In the genomic region with DNA sequence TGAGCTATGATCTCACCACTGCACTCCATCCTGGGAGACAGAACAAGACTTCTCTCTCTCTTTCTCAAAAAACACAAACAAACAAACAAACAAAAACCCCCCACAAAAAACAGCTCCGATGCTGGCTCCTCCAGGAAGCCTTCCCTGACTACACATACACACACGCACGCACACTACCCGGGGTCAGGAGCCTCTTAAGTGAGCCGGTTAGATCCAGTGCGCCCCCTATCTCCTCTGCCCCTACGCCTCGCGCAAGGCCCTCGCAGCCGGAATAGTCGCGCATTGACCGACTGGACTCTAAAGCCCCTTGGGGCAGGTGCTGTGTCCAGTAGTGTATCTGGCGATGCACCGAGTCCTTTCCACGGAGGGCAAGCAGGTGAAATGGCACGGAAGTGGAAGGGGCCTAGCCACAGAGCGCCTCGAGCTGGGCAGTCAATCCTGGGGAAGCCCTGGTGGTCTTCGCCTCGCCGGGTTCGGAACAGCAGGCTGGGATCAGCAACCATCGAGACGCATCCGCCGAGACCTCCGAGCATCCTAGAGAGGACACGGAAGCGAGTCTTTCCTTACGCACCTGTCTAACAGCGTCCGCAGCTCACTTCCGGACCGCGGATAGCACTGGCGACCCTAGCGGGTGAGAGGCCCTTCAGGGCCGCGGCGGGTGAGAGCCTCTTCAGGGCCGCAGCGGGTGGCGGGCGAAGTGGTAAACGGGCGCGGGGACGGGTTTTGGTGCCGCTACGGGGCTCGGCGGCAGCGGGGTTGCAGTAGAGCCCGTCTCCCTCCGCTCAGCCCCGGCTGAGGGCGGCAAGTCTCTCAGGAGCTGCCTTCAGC, we compare ENCODE assay signal across 8 cellular contexts. TPM values are rescaled to one million over a fixed set of nuclear protein-coding genes. Genes with fewer than 3 reads are reported as not detected.
DNase-seq lines count a peak whose midpoint lies in the region; ATAC-seq, FAIRE-seq and TF ChIP-seq lines count a peak whose summit lies in the region.

Gene ZSCAN25 (plus strand): TSS at position 588 of the 828 bp plus-strand sequence. CDS start 2,661 bp downstream, outside the sequence.

- no peaks in the 10 kb centered on the region for H3K27me3 ChIP-seq in BLaER1 treated with 17β-estradiol and CSF1 and Interleukin-3, amounts not matched to agents 10 nM and 100 nM
- H3K27me3 ChIP-seq in HepG2 (ENCODE audit: control insufficient read depth in 1 of 2, insufficient read depth in 2 of 2, low read length in 2 of 2): no peaks in the 10 kb centered on the region; a peak in 1 of 5 replicates

- TF ChIP-seq CTCF in HepG2 (CRISPR knock-in tag; IDR thresholded peaks at IDR 0.05): peak; percentile 97

- peak; percentile 85 for ATAC-seq in HG03457 (IDR thresholded peaks at IDR 0.05; ENCODE audit: unreplicated experiment)
- peak; percentile 96 for ATAC-seq in HepG2

- H3K79me2 ChIP-seq in HepG2 (ENCODE audit: insufficient read depth, low read length): peaks cover 27% of the 10 kb centered on the region

- peak within 1 kb of the TSS; percentile 86 to 99 (median 94) for H3K4me3 ChIP-seq in BLaER1 treated with 17β-estradiol and CSF1 and Interleukin-3, amounts not matched to agents 10 nM and 100 nM
- peak within 1 kb of the TSS; percentile 93 to 98 (median 96) for H3K4me3 ChIP-seq in HepG2 (replicated peaks in 1 of 3; ENCODE audit: insufficient read depth in 1 of 3, low read depth in 2 of 3, low read length in 3 of 3)

- TF ChIP-seq RAD21 in HepG2 (CRISPR knock-in tag; IDR thresholded peaks at IDR 0.05): peak; percentile 71

- TF ChIP-seq POLR2A in HepG2 (IDR thresholded peaks at IDR 0.05; ENCODE audit: insufficient read depth in 1 of 2, low read depth in 2 of 2, low read length in 2 of 2): peak; percentile 82 to 83

- H3K4me1 ChIP-seq in BLaER1 treated with 17β-estradiol and CSF1 and Interleukin-3, amounts not matched to agents 10 nM and 100 nM: peaks cover 11 to 34% (median 17%) of the 10 kb centered on the region in 10 experiments
- H3K4me1 ChIP-seq in HepG2 (ENCODE audit: insufficient read depth, low read length): peaks cover 25% of the 10 kb centered on the region

- CTCF ChIA-PET in HepG2 (lab: Yijun Ruan, JAX; ENCODE audit: low intra/inter-chr PET ratio, low total read pairs): no interaction called here

- H2AFZ ChIP-seq in HepG2 (ENCODE audit: low read length): peak within 1 kb of the TSS; percentile 97

- H3K9me3 ChIP-seq in BLaER1 treated with 17β-estradiol and CSF1 and Interleukin-3, amounts not matched to agents 10 nM and 100 nM (replicated peaks in 1 of 11): peaks cover 0 to 3% (median 0%) of the 10 kb centered on the region in 11 experiments; a peak in 4 of 22 replicates
- H3K9me3 ChIP-seq in HepG2 (ENCODE audit: low read length): no peaks in the 10 kb centered on the region

- intact Hi-C loops in HepG2 (cut with micrococcal nuclease; ENCODE audit: unreplicated experiment): loop anchor here (2.0 kb wide), 1 partner anchor 58 kb away; the partner anchor contains the start of gene ZNF655

- WGBS in HepG2 (ENCODE audit: low lambda C conversion rate): 0% methylated on average over 9 of the region's 59 CpGs

- peaks cover 0 to 22% (median 0%) of the 10 kb centered on the region in 11 experiments; a peak in 4 of 22 replicates for H4K20me1 ChIP-seq in BLaER1 treated with 17β-estradiol and CSF1 and Interleukin-3, amounts not matched to agents 10 nM and 100 nM
- no peaks in the 10 kb centered on the region for H4K20me1 ChIP-seq in HepG2 (ENCODE audit: insufficient read depth, low read length)

- POLR2A ChIA-PET in HepG2 (lab: Yijun Ruan, JAX): interaction anchor here (1.0 to 2.9 kb wide), 19 partner anchors 14 to 387 kb away, joined by 3 to 23 read pairs (median 5); partner anchors contain the start of genes ATP5MF, AZGP1, TRIM4 and ZKSCAN5

- peak within 1 kb of the TSS; percentile 86 to 96 (median 92) for H3K9ac ChIP-seq in BLaER1 treated with 17β-estradiol and CSF1 and Interleukin-3, amounts not matched to agents 10 nM and 100 nM
- peak within 1 kb of the TSS; percentile 99 for H3K9ac ChIP-seq in HepG2 (ENCODE audit: insufficient read depth, low read depth, low read length)

- DNase-seq in GM19239 (ENCODE audit: insufficient read length, low spot score) (peak; percentile 94), NCI-H526 (lab: John Stamatoyannopoulos, UW) (peak; percentile 95 to 98), dermis blood vessel endothelial cell (peak; percentile 96), HepG2 (ENCODE audit: low spot score) (peak; percentile 91)
- peak; percentile 81 for DNase-seq in activated CD4-positive, alpha-beta T cell treated with anti-CD3 and anti-CD28 coated beads, Interleukin-2, amount 50 U/mL, for 1 hour
- DNase-seq in stimulated activated CD4-positive, alpha-beta T cell treated with anti-CD3 and anti-CD28 coated beads, Interleukin-4, amount 100 ng/mL, for 1 hour: peak; percentile 84

- peaks cover 32 to 36% (median 34%) of the 10 kb centered on the region in 11 experiments for H3K36me3 ChIP-seq in BLaER1 treated with 17β-estradiol and CSF1 and Interleukin-3, amounts not matched to agents 10 nM and 100 nM
- H3K36me3 ChIP-seq in HepG2 (replicated peaks in 1 of 2; ENCODE audit: control insufficient read depth in 1 of 2, insufficient read depth in 2 of 2, low read length in 2 of 2): peaks cover 18 to 33% of the 10 kb centered on the region in 2 experiments

- BruUV-seq in HepG2 (replicated peaks; lab: Mats Ljungman, UMichigan): TSS peak; percentile 91

- TF ChIP-seq EP300 in HepG2 (IDR thresholded peaks at IDR 0.05; ENCODE audit: low read depth in 2 of 2, low read length in 2 of 2) (no peak), HepG2 (CRISPR knock-in tag; IDR thresholded peaks at IDR 0.05; ENCODE audit: borderline replicate concordance) (0 out of 2 replicates have a peak, but pooled peaks have one; percentile 20)

- H3K4me2 ChIP-seq in BLaER1 treated with 17β-estradiol and CSF1 and Interleukin-3, amounts not matched to agents 10 nM and 100 nM: peak within 1 kb of the TSS; percentile 86 to 96 (median 89)
- H3K4me2 ChIP-seq in HepG2 (ENCODE audit: low read depth, low read length): peak within 1 kb of the TSS; percentile 97

- peak within 1 kb of the TSS; percentile 81 to 90 (median 87) for H3K27ac ChIP-seq in BLaER1 treated with 17β-estradiol and CSF1 and Interleukin-3, amounts not matched to agents 10 nM and 100 nM
- peak within 1 kb of the TSS; percentile 96 for H3K27ac ChIP-seq in HepG2 (ENCODE audit: extremely low read length, insufficient read depth, low read length)

- in situ Hi-C loops in HepG2 (cut with HindIII; ENCODE audit: extremely low pct_ligation_motif_present, low pct_unique_long_range_greater_than_20kb): no loop called here

- FAIRE-seq in GM19239 (lab: Jason Lieb, UNC) (peak; percentile 97), HepG2 (lab: Jason Lieb, UNC) (peak; percentile 94)

RNA-seq across cellular contexts. Expression of gene ZSCAN25, which starts in this region (rescaled TPM):
- 14.8 and 17.9 TPM in 2 replicates for total RNA-seq in dermis blood vessel endothelial cell
- 16.3 and 16.8 TPM in 2 replicates for total RNA-seq in HepG2 (2016; rRNA removed; fragmentation: Illumina TruSeq; extraction: Trizol)
- total RNA-seq in HepG2 (2016; cell fraction: cytosol; rRNA removed; fragmentation: Illumina TruSeq; extraction: Trizol; ENCODE audit: low read depth): 5.3 and 8.9 TPM in 2 replicates
- 16.4 and 17.2 TPM in 2 replicates for total RNA-seq in HepG2 (2016; cell fraction: insoluble cytoplasmic fraction; rRNA removed; fragmentation: Illumina TruSeq; extraction: Trizol)
- total RNA-seq in HepG2 (2016; cell fraction: membrane; rRNA removed; fragmentation: Illumina TruSeq; extraction: Trizol): 6.3 and 7.2 TPM in 2 replicates
- 17.7 and 18.0 TPM in 2 replicates for total RNA-seq in HepG2 (2016; cell fraction: nucleus; rRNA removed; fragmentation: Illumina TruSeq; extraction: Trizol)
- polyA plus RNA-seq in HepG2 (2011; rRNA removed): 12.1 and 12.3 TPM in 2 replicates
- 8.5 and 9.3 TPM in 2 replicates for polyA plus RNA-seq in HepG2 (2011; cell fraction: cytosol; rRNA removed)
- polyA plus RNA-seq in HepG2 (2011; cell fraction: nucleus; rRNA removed): 19.5 and 21.4 TPM in 2 replicates
- polyA plus RNA-seq in HepG2 (2012): 6.9 and 7.4 TPM in 2 replicates
- 0.67 and 0.86 TPM in 2 replicates for polyA plus RNA-seq in HepG2 (2016; cell fraction: cytosol; fragmentation: Illumina TruSeq; extraction: Trizol; ENCODE audit: low read depth)
- 10.6 and 12.8 TPM in 2 replicates for polyA plus RNA-seq in HepG2 (2016; cell fraction: insoluble cytoplasmic fraction; fragmentation: Illumina TruSeq; extraction: Trizol; ENCODE audit: low read depth)
- polyA plus RNA-seq in HepG2 (2016; cell fraction: membrane; fragmentation: Illumina TruSeq; extraction: Trizol; ENCODE audit: low read depth): 1.9 and 2.2 TPM in 2 replicates
- 22.2 and 24.0 TPM in 2 replicates for polyA plus RNA-seq in HepG2 (2016; cell fraction: nucleus; fragmentation: Illumina TruSeq; extraction: Trizol; ENCODE audit: insufficient read depth, low read depth)
- 23.9 and 24.6 TPM in 2 replicates for polyA minus RNA-seq in HepG2 (2011; rRNA and poly(A)+ RNA removed; ENCODE audit: low replicate concordance)
- polyA minus RNA-seq in HepG2 (2011; cell fraction: cytosol; rRNA and poly(A)+ RNA removed): 7.1 and 8.5 TPM in 2 replicates
- 29.0 and 31.5 TPM in 2 replicates for polyA minus RNA-seq in HepG2 (2011; cell fraction: nucleus; rRNA and poly(A)+ RNA removed)

Comparison
In these comparisons a context has a peak if more than half of its experiments do, and no peak if none do; other contexts are left out.
1. Peak in every context shown above with its lines: DNase-seq, ATAC-seq, H3K4me3 ChIP-seq and H3K27ac ChIP-seq.